ENCODE assay signal across 23 cellular contexts in the genomic region with DNA sequence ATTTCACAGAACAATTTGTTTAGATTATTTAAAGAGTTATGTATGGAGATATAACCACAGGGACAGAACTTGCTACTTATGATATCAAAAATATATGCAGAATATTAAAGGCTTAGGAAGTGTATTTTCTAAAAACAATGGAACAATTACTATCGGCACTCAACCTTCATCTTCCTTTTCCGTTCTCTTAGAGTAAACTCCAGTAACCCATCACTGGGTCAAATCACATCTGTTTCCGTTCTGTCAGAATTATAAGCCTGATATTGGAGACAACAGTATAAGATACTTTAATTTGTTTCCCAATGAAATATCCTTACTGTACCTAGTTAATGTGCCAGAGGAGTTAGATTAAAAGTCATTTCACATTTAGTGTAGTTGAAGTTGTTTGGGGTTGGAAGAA. TPM values are rescaled to one million over a fixed set of nuclear protein-coding genes. Genes with fewer than 3 reads are reported as not detected.
DNase-seq lines count a peak whose midpoint lies in the region; ATAC-seq and TF ChIP-seq lines count a peak whose summit lies in the region.
"Had no signal": no experiment of that assay in that cellular context is flagged by ENCODE, and none has a peak within 500 bp of the region (broad histone marks: within the 10 kb centered on the region; RNA-seq: fewer than 3 reads in every experiment).

No MANE protein-coding gene starts in this region.

- no peaks in the 10 kb centered on the region for H3K9me2 ChIP-seq in OCI-LY7 (ENCODE audit: insufficient read depth, low read length)

- ATAC-seq in activated T-cell treated with anti-CD3 and anti-CD28 coated beads, Interleukin-2, amount 50 U/mL, for 72 hours (replicated peaks in 1 of 2), result no peak
- ATAC-seq in activated T-cell treated with anti-CD3 and anti-CD28 coated beads, Interleukin-2, amount 50 U/mL, for 4 hours, result no peak
- peak; percentile 36 for ATAC-seq in left lobe of liver
- no peak for ATAC-seq in activated CD8-positive, alpha-beta T cell treated with anti-CD3 and anti-CD28 coated beads for 36 hours

- peak overlapping the region; percentile 63 for H3K27ac Mint-ChIP-seq in activated T-cell treated with anti-CD3 and anti-CD28 coated beads, Interleukin-2, amount 50 U/mL, for 72 hours
- H3K27ac Mint-ChIP-seq in activated CD8-positive, alpha-beta T cell treated with anti-CD3 and anti-CD28 coated beads for 36 hours, result no peak overlapping the region
- H3K27ac Mint-ChIP-seq: B cell had no signal

- H3K36me3 ChIP-seq in OCI-LY7 (ENCODE audit: insufficient read depth, low read length), result peaks cover 94% of the 10 kb centered on the region
- no peaks in the 10 kb centered on the region for H3K36me3 ChIP-seq in spleen
- peaks cover 73% of the 10 kb centered on the region for H3K36me3 ChIP-seq in BE2C

- peaks cover 14 to 53% of the 10 kb centered on the region in 2 donors for H3K36me3 Mint-ChIP-seq in activated T-cell treated with anti-CD3 and anti-CD28 coated beads, Interleukin-2, amount 50 U/mL, for 72 hours (ENCODE audit: insufficient read depth in 2 of 2)
- H3K36me3 Mint-ChIP-seq in activated T-cell treated with anti-CD3 and anti-CD28 coated beads, Interleukin-2, amount 50 U/mL, for 4 hours (ENCODE audit: insufficient read depth), result peaks cover 6% of the 10 kb centered on the region
- H3K36me3 Mint-ChIP-seq in activated CD8-positive, alpha-beta T cell treated with anti-CD3 and anti-CD28 coated beads for 36 hours (ENCODE audit: low read depth), result peaks cover 69% of the 10 kb centered on the region
- H3K36me3 Mint-ChIP-seq: CD8-positive, alpha-beta memory T cell; IgD-negative memory B cell had no signal

- 68 to 90% (median 82%) methylated on average over 3 of the region's 3 CpGs for WGBS in spleen, 5 donors

- POLR2A ChIA-PET in OCI-LY7 (lab: Charles Lee), result no interaction called here
- POLR2A ChIA-PET in activated CD8-positive, alpha-beta T cell treated with anti-CD3 and anti-CD28 coated beads for 36 hours (lab: Charles Lee), result no interaction called here

- H3K9me3 ChIP-seq in OCI-LY7 (ENCODE audit: low read length), result no peaks in the 10 kb centered on the region
- no peaks in the 10 kb centered on the region for H3K9me3 ChIP-seq in spleen
- no peaks in the 10 kb centered on the region for H3K9me3 ChIP-seq in BE2C

- H3K27me3 Mint-ChIP-seq in activated T-cell treated with anti-CD3 and anti-CD28 coated beads, Interleukin-2, amount 50 U/mL, for 72 hours (ENCODE audit: low read depth), result no peaks in the 10 kb centered on the region
- no peaks in the 10 kb centered on the region for H3K27me3 Mint-ChIP-seq in activated T-cell treated with anti-CD3 and anti-CD28 coated beads, Interleukin-2, amount 50 U/mL, for 4 hours (ENCODE audit: low read depth)
- no peaks in the 10 kb centered on the region for H3K27me3 Mint-ChIP-seq in activated CD8-positive, alpha-beta T cell treated with anti-CD3 and anti-CD28 coated beads for 36 hours
- H3K27me3 Mint-ChIP-seq: B cell; CD8-positive, alpha-beta memory T cell; IgD-negative memory B cell had no signal

- no peaks in the 10 kb centered on the region for H3K4me1 ChIP-seq in OCI-LY7 (ENCODE audit: insufficient read depth, low read length, poor library complexity, severe bottlenecking)
- H3K4me1 ChIP-seq in spleen, result peaks cover 0 to 16% (median 0%) of the 10 kb centered on the region in 6 donors
- H3K4me1 ChIP-seq in BE2C, result no peaks in the 10 kb centered on the region

- DNase-seq in activated T-cell treated with anti-CD3 and anti-CD28 coated beads, Interleukin-2, amount 50 U/mL, for 72 hours, result no peak
- DNase-seq in activated T-cell treated with anti-CD3 and anti-CD28 coated beads, Interleukin-2, amount 50 U/mL, for 4 hours, result no peak
- no peak for DNase-seq in OCI-LY7 (ENCODE audit: low spot score)
- DNase-seq in left lobe of liver (ENCODE audit: low spot score), result no peak
- DNase-seq in spleen, result no peak
- no peak for DNase-seq in activated CD8-positive, alpha-beta T cell treated with anti-CD3 and anti-CD28 coated beads for 36 hours
- DNase-seq in NK-92 (lab: John Stamatoyannopoulos, UW; ENCODE audit: unreplicated experiment), result no peak
- no peak for DNase-seq in BE2C
- DNase-seq: CD8-positive, alpha-beta memory T cell; DMS79 treated with DMSO at 0.1 percent for 48 hours; HCEC 1CT; MM.1S; NCI-H2029; NCI-H446 treated with DMSO at 0.1 percent for 48 hours; NCI-H526; NCI-H82; RPMI8226; SHP77 treated with DMSO at 0.1 percent for 48 hours had no signal

- H3K4me3 ChIP-seq in OCI-LY7 (ENCODE audit: low read depth, low read length, poor library complexity, severe bottlenecking) (no peak overlapping the region), spleen (peak overlapping the region in 1 of 8 donors; percentile 30), BE2C (ENCODE audit: low read depth, low read length) (no peak overlapping the region)

- BruUV-seq in OCI-LY7 (replicated peaks; lab: Mats Ljungman, UMichigan), result TSS peak; percentile 6

- H3K4me2 ChIP-seq in OCI-LY7 (ENCODE audit: low read length), result no peak overlapping the region
- H3K4me2 ChIP-seq: KMS-11 had no signal

- no peaks in the 10 kb centered on the region for H3K27me3 ChIP-seq in spleen (replicated peaks in 1 of 7)
- H3K27me3 ChIP-seq in BE2C, result no peaks in the 10 kb centered on the region

- H3K9me3 Mint-ChIP-seq in activated T-cell treated with anti-CD3 and anti-CD28 coated beads, Interleukin-2, amount 50 U/mL, for 72 hours, result no peaks in the 10 kb centered on the region
- H3K9me3 Mint-ChIP-seq in activated T-cell treated with anti-CD3 and anti-CD28 coated beads, Interleukin-2, amount 50 U/mL, for 4 hours, result no peaks in the 10 kb centered on the region
- H3K9me3 Mint-ChIP-seq in activated CD8-positive, alpha-beta T cell treated with anti-CD3 and anti-CD28 coated beads for 36 hours, result no peaks in the 10 kb centered on the region
- H3K9me3 Mint-ChIP-seq: CD14-positive monocyte; CD8-positive, alpha-beta memory T cell; IgD-negative memory B cell had no signal

- intact Hi-C loops in OCI-LY7 (cut with micrococcal nuclease; ENCODE audit: unreplicated experiment), result no loop called here
- intact Hi-C loops in spleen (cut with DNase I; ENCODE audit: low total_unique reads), result loop anchor here (5.0 kb wide), 1 partner anchor 225 kb away; no protein-coding TSS in a partner anchor
- intact Hi-C loops in activated CD8-positive, alpha-beta T cell treated with anti-CD3 and anti-CD28 coated beads for 36 hours (cut with micrococcal nuclease), result loop anchor here (10.0 kb wide), 1 partner anchor 387 kb away; no protein-coding TSS in a partner anchor

- no peaks in the 10 kb centered on the region for H3K4me1 Mint-ChIP-seq in activated T-cell treated with anti-CD3 and anti-CD28 coated beads, Interleukin-2, amount 50 U/mL, for 72 hours (ENCODE audit: low read depth)
- no peaks in the 10 kb centered on the region for H3K4me1 Mint-ChIP-seq in activated T-cell treated with anti-CD3 and anti-CD28 coated beads, Interleukin-2, amount 50 U/mL, for 4 hours (ENCODE audit: low read depth)
- H3K4me1 Mint-ChIP-seq in activated CD8-positive, alpha-beta T cell treated with anti-CD3 and anti-CD28 coated beads for 36 hours (ENCODE audit: low read depth), result no peaks in the 10 kb centered on the region
- H3K4me1 Mint-ChIP-seq: B cell; CD14-positive monocyte; CD8-positive, alpha-beta memory T cell had no signal

- no peak overlapping the region for H2AFZ ChIP-seq in OCI-LY7 (ENCODE audit: low read length)

- H4K20me1 ChIP-seq in OCI-LY7 (ENCODE audit: insufficient read depth, low read length), result peaks cover 3% of the 10 kb centered on the region; the same call in 1 of the 2 replicates

- H3K4me3 Mint-ChIP-seq in activated T-cell treated with anti-CD3 and anti-CD28 coated beads, Interleukin-2, amount 50 U/mL, for 72 hours, result no peak overlapping the region
- no peak overlapping the region for H3K4me3 Mint-ChIP-seq in activated T-cell treated with anti-CD3 and anti-CD28 coated beads, Interleukin-2, amount 50 U/mL, for 4 hours
- H3K4me3 Mint-ChIP-seq in activated CD8-positive, alpha-beta T cell treated with anti-CD3 and anti-CD28 coated beads for 36 hours, result no peak overlapping the region
- H3K4me3 Mint-ChIP-seq: B cell; CD14-positive monocyte; CD8-positive, alpha-beta memory T cell; IgD-negative memory B cell had no signal

- H3K79me2 ChIP-seq in OCI-LY7 (ENCODE audit: insufficient read depth, low read depth, low read length), result no peaks in the 10 kb centered on the region

- no peak overlapping the region for H3K27ac ChIP-seq in OCI-LY7 (ENCODE audit: low read depth, low read length, poor library complexity, severe bottlenecking)
- peak overlapping the region in 7 of 8 donors; percentile 39 to 61 (median 46) for H3K27ac ChIP-seq in spleen
- H3K27ac ChIP-seq: 22Rv1, KMS-11 had no signal

- TF ChIP-seq POLR2A in spleen (IDR thresholded peaks at IDR 0.05), result no peak

- CTCF ChIA-PET in OCI-LY7 (lab: Charles Lee; ENCODE audit: unreplicated experiment), result no interaction called here
- CTCF ChIA-PET in activated CD8-positive, alpha-beta T cell treated with anti-CD3 and anti-CD28 coated beads for 36 hours (lab: Charles Lee), result interaction anchor here (1.8 kb wide), 1 partner anchor 388 kb away, joined by 11 read pairs; no protein-coding TSS in a partner anchor

- TF ChIP-seq CTCF in OCI-LY7 (conservative IDR thresholded peaks at IDR 0.05; ENCODE audit: low read length) (no peak), spleen (IDR thresholded peaks at IDR 0.05 in 8 of 11, conservative IDR thresholded peaks at IDR 0.05 in 3 of 11) (no peak), BE2C (IDR thresholded peaks at IDR 0.05; ENCODE audit: low read depth, low read length) (no peak)
- no peak for TF ChIP-seq CTCF in activated CD8-positive, alpha-beta T cell treated with anti-CD3 and anti-CD28 coated beads for 36 hours (IDR thresholded peaks at IDR 0.05)

RNA-seq across cellular contexts. Expression of gene DTL, which starts 32.2 kb away (rescaled TPM):
- 10 to 100 TPM; 54.9 to 65.4 TPM for total RNA-seq in activated T-cell treated with anti-CD3 and anti-CD28 coated beads, Interleukin-2, amount 50 U/mL, for 72 hours
- total RNA-seq in activated T-cell treated with anti-CD3 and anti-CD28 coated beads, Interleukin-2, amount 50 U/mL, for 4 hours, result 10 to 100 TPM; 47.7 to 74.5 (median 65.2) TPM
- total RNA-seq in OCI-LY7 (2014; rRNA removed; shearing (Covaris generic)), result 64.4 and 71.5 TPM in 2 replicates
- total RNA-seq in OCI-LY7 (2022) (61.4 and 61.7 TPM in 2 replicates), left lobe of liver (0.10 TPM), spleen (10 to 100 TPM in 5 of 7 donors, 1 to 10 TPM in 2; 5.8 to 15.7 (median 12.5) TPM)
- polyA plus RNA-seq in spleen, result 1 to 10 TPM in 2 of 3 donors, under 1 TPM in 1; 0.76 to 3.6 (median 2.3) TPM
- total RNA-seq in activated CD8-positive, alpha-beta T cell treated with anti-CD3 and anti-CD28 coated beads for 36 hours, result 10 to 100 TPM; 92.0 to 95.9 TPM
- 11.9 TPM for polyA plus RNA-seq in BE2C (2012; ENCODE audit: insufficient read depth, insufficient read length, low read depth)
- polyA plus RNA-seq: CD14-positive monocyte had no signal

RNA-seq across cellular contexts. Expression of gene INTS7, which starts 32.4 kb away (rescaled TPM):
- total RNA-seq in activated T-cell treated with anti-CD3 and anti-CD28 coated beads, Interleukin-2, amount 50 U/mL, for 72 hours, result 10 to 100 TPM; 19.2 to 20.9 TPM
- 10 to 100 TPM; 28.0 to 35.8 (median 29.5) TPM for total RNA-seq in activated T-cell treated with anti-CD3 and anti-CD28 coated beads, Interleukin-2, amount 50 U/mL, for 4 hours
- 16.7 and 17.8 TPM in 2 replicates for total RNA-seq in OCI-LY7 (2014; rRNA removed; shearing (Covaris generic))
- total RNA-seq in OCI-LY7 (2022) (25.5 and 25.8 TPM in 2 replicates), left lobe of liver (5.2 TPM), spleen (10 to 100 TPM; 11.1 to 16.5 (median 14.8) TPM)
- polyA plus RNA-seq in spleen, result 1 to 10 TPM; 5.4 to 6.3 (median 6.0) TPM
- total RNA-seq in activated CD8-positive, alpha-beta T cell treated with anti-CD3 and anti-CD28 coated beads for 36 hours, result 10 to 100 TPM; 23.2 to 25.4 TPM
- polyA plus RNA-seq in BE2C (2012; ENCODE audit: insufficient read depth, insufficient read length, low read depth), result 24.8 TPM
